1 cellular context compared by ENCODE assay signal in the genomic region with DNA sequence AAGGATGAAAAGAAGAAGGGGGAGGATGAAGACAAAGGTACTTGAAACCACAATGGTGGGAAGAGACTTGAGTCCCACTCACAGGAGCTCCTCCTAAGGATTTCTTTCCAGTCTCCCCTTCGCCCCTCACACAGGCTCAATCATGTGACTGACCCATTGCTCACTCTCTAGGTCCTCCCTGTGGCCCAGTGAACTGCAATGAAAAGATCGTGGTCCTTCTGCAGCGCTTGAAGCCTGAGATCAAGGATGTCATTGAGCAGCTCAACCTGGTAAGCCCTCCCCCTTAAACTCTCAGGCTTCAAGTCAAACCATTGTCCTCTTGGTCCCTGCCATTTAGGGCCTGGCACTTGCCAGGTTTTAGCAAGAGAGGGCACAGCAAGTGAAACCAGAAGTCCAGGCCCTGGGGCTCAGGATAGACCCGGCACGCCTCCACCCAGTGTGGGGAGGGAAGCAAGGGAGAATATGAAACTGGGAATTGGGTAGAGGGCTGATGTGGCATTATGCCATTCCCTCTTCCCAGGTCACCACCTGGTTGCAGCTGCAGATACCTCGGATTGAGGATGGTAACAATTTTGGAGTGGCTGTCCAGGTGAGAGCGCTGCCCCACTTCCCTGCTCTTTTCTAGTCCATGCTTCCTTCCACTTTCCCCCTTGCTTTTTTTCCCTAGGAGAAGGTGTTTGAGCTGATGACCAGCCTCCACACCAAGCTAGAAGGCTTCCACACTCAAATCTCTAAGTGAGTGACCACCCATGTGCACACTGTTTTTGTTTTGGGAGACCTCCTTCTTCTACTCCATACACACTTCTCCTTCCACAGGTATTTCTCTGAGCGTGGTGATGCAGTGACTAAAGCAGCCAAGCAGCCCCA.
TF ChIP-seq lines count a peak whose summit lies in the region.

No MANE protein-coding gene starts in this region.

TF ChIP-seq in K562, 482 proteins besides CTCF, POLR2A, EP300 and RAD21:
- no peak for TF ChIP-seq ZNF239 (CRISPR knock-in tag; IDR thresholded peaks at IDR 0.05)
- no peak for TF ChIP-seq SMAD3 (CRISPR knock-in tag; conservative IDR thresholded peaks at IDR 0.05)
- TF ChIP-seq ZFX (CRISPR knock-in tag; IDR thresholded peaks at IDR 0.05) = no peak
- TF ChIP-seq NCOA4 (IDR thresholded peaks at IDR 0.05; ENCODE audit: partially characterized antibody) = no peak
- no peak for TF ChIP-seq MAFK (IDR thresholded peaks at IDR 0.05; ENCODE audit: low read length)
- TF ChIP-seq ZNF75A (CRISPR knock-in tag; IDR thresholded peaks at IDR 0.05) = no peak
- no peak for TF ChIP-seq HDAC3 (IDR thresholded peaks at IDR 0.05; ENCODE audit: borderline replicate concordance, partially characterized antibody)
- TF ChIP-seq ZFPM2 (CRISPR knock-in tag; IDR thresholded peaks at IDR 0.05) = no peak
- TF ChIP-seq ZNF347 (CRISPR knock-in tag; IDR thresholded peaks at IDR 0.05; ENCODE audit: low read depth) = no peak
- TF ChIP-seq, protein P1, sequence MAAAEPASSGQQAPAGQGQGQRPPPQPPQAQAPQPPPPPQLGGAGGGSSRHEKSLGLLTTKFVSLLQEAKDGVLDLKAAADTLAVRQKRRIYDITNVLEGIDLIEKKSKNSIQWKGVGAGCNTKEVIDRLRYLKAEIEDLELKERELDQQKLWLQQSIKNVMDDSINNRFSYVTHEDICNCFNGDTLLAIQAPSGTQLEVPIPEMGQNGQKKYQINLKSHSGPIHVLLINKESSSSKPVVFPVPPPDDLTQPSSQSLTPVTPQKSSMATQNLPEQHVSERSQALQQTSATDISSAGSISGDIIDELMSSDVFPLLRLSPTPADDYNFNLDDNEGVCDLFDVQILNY (CRISPR knock-in tag; IDR thresholded peaks at IDR 0.05) = no peak
- no peak for TF ChIP-seq ZNF175 (CRISPR knock-in tag; IDR thresholded peaks at IDR 0.05; ENCODE audit: low read depth)
- TF ChIP-seq ESRRB (CRISPR knock-in tag; IDR thresholded peaks at IDR 0.05; ENCODE audit: borderline replicate concordance) = no peak
- no peak for TF ChIP-seq DDX20 (tag; IDR thresholded peaks at IDR 0.05; ENCODE audit: low read depth)
- no peak for TF ChIP-seq FOXA3 (CRISPR knock-in tag; conservative IDR thresholded peaks at IDR 0.05 in 1 of 2, IDR thresholded peaks at IDR 0.05 in 1 of 2)
